ENCODE assay signal across 1 cellular context in genomic region chr2:169827272-169828140, GRCh38.
TF ChIP-seq lines count a peak whose summit lies in the region.

UBR3 (plus strand) TSS chr2:169827454; CDS start chr2:169827508, 54 bp downstream.

TF ChIP-seq in HepG2, 621 proteins besides CTCF, POLR2A, EP300 and RAD21 (continued from another document and continues in another):
- no peak for TF ChIP-seq PRDM10 (CRISPR knock-in tag; IDR thresholded peaks at IDR 0.05; ENCODE audit: low read depth)
- TF ChIP-seq PBX2 (CRISPR knock-in tag; IDR thresholded peaks at IDR 0.05): no peak
- no peak; the same call in 1 of the 2 replicates for TF ChIP-seq ZNF619 (CRISPR knock-in tag; IDR thresholded peaks at IDR 0.05)
- no peak for TF ChIP-seq ZBTB10 (CRISPR knock-in tag; IDR thresholded peaks at IDR 0.05; ENCODE audit: borderline replicate concordance)
- no peak for TF ChIP-seq ZNF780A (CRISPR knock-in tag; IDR thresholded peaks at IDR 0.05)
- TF ChIP-seq ZNF740 (CRISPR knock-in tag; IDR thresholded peaks at IDR 0.05): no peak
- peak; percentile 20 for TF ChIP-seq ZSCAN25 (CRISPR knock-in tag; IDR thresholded peaks at IDR 0.05)
- no peak for TF ChIP-seq CREB1 (IDR thresholded peaks at IDR 0.05)
- no peak for TF ChIP-seq CREB1 (CRISPR knock-in tag; IDR thresholded peaks at IDR 0.05)
- 0 out of 2 replicates have a peak, but pooled peaks have one; percentile 18 for TF ChIP-seq CBX5 (CRISPR knock-in tag; IDR thresholded peaks at IDR 0.05; ENCODE audit: borderline replicate concordance)
- TF ChIP-seq SNRNP70 (IDR thresholded peaks at IDR 0.05; ENCODE audit: low read depth, low read length): no peak
- peak; percentile 74; the same call in 1 of the 2 replicates for TF ChIP-seq KAT7 (CRISPR knock-in tag; IDR thresholded peaks at IDR 0.05; ENCODE audit: borderline replicate concordance)
- no peak for TF ChIP-seq ZFP36L1 (CRISPR knock-in tag; IDR thresholded peaks at IDR 0.05)
- peak; percentile 56; the same call in 1 of the 2 replicates for TF ChIP-seq GFI1 (CRISPR knock-in tag; IDR thresholded peaks at IDR 0.05; ENCODE audit: borderline replicate concordance)
- no peak for TF ChIP-seq DMTF1 (CRISPR knock-in tag; IDR thresholded peaks at IDR 0.05)
- TF ChIP-seq ONECUT2 (CRISPR knock-in tag; IDR thresholded peaks at IDR 0.05): no peak
- no peak for TF ChIP-seq E2F2 (CRISPR knock-in tag; IDR thresholded peaks at IDR 0.05; ENCODE audit: borderline replicate concordance)
- no peak for TF ChIP-seq SKI (IDR thresholded peaks at IDR 0.05; ENCODE audit: partially characterized antibody)
- TF ChIP-seq PHF20 (CRISPR knock-in tag; IDR thresholded peaks at IDR 0.05): peak; percentile 55
- TF ChIP-seq ZNF589 (CRISPR knock-in tag; conservative IDR thresholded peaks at IDR 0.05): peak; percentile 77
- no peak for TF ChIP-seq REPIN1 (CRISPR knock-in tag; IDR thresholded peaks at IDR 0.05; ENCODE audit: borderline replicate concordance, low read depth)
- peak; percentile 35; the same call in 1 of the 2 replicates for TF ChIP-seq TBX2 (CRISPR knock-in tag; IDR thresholded peaks at IDR 0.05; ENCODE audit: borderline replicate concordance)
- peak; percentile 33 for TF ChIP-seq SRSF1 (optimal IDR thresholded peaks at IDR 0.05; ENCODE audit: low read depth, low read length)
- peak; percentile 98; the same call in 1 of the 2 replicates for TF ChIP-seq ZNF737 (CRISPR knock-in tag; IDR thresholded peaks at IDR 0.05; ENCODE audit: borderline replicate concordance)
- TF ChIP-seq GTF3A (CRISPR knock-in tag; conservative IDR thresholded peaks at IDR 0.05): no peak
- no peak for TF ChIP-seq ZNF496 (CRISPR knock-in tag; IDR thresholded peaks at IDR 0.05; ENCODE audit: insufficient replicate concordance)
- TF ChIP-seq FOSL1 (CRISPR knock-in tag; IDR thresholded peaks at IDR 0.05; ENCODE audit: borderline replicate concordance): no peak
- no peak for TF ChIP-seq ZHX1 (CRISPR knock-in tag; IDR thresholded peaks at IDR 0.05; ENCODE audit: low read depth)
- peak; percentile 10; the same call in 1 of the 2 replicates for TF ChIP-seq ZBTB25 (CRISPR knock-in tag; IDR thresholded peaks at IDR 0.05)
- no peak; the same call in 1 of the 2 replicates for TF ChIP-seq ZNF891 (CRISPR knock-in tag; IDR thresholded peaks at IDR 0.05)
- no peak for TF ChIP-seq DZIP1 (CRISPR knock-in tag; IDR thresholded peaks at IDR 0.05)
- no peak for TF ChIP-seq CBX1 (IDR thresholded peaks at IDR 0.05; ENCODE audit: low read depth)
- TF ChIP-seq YEATS4 (CRISPR knock-in tag; IDR thresholded peaks at IDR 0.05; ENCODE audit: borderline replicate concordance): peak; percentile 82
- TF ChIP-seq ZNF574 (CRISPR knock-in tag; IDR thresholded peaks at IDR 0.05): peak; percentile 79
- no peak for TF ChIP-seq SETDB1 (CRISPR knock-in tag; IDR thresholded peaks at IDR 0.05; ENCODE audit: borderline replicate concordance)
- no peak for TF ChIP-seq ZNF552 (CRISPR knock-in tag; IDR thresholded peaks at IDR 0.05; ENCODE audit: borderline replicate concordance)
- TF ChIP-seq ZNF3 (CRISPR knock-in tag; IDR thresholded peaks at IDR 0.05): no peak
- no peak for TF ChIP-seq TCF12 (IDR thresholded peaks at IDR 0.05)
- peak; percentile 47; the same call in 1 of the 2 replicates for TF ChIP-seq TCF12 (CRISPR knock-in tag; IDR thresholded peaks at IDR 0.05)
